8 cellular contexts compared by ENCODE assay signal in genomic region chr22:20703816-20704609, GRCh38.
DNase-seq lines count a peak whose midpoint lies in the region; ATAC-seq, FAIRE-seq and TF ChIP-seq lines count a peak whose summit lies in the region.
"Not testable (repeated sequence)": the region's sequence is repeated elsewhere in the genome, so short reads cannot be mapped to it uniquely, and the experiment has no call there.

No MANE protein-coding gene starts in this region.

- TF ChIP-seq CTCF in K562 (IDR thresholded peaks at IDR 0.05 in 2 of 3, conservative IDR thresholded peaks at IDR 0.05 in 1 of 3; ENCODE audit: insufficient read depth in 2 of 3, low read depth in 1 of 3, low read length in 3 of 3) (peak in 2 of 3 experiments; percentile 5 to 32; a peak in 2 of 6 replicates), heart left ventricle (IDR thresholded peaks at IDR 0.05) (peak in 1 of 12 donors; percentile 10), neural crest cell (conservative IDR thresholded peaks at IDR 0.05) (peak; percentile 31)

- peaks cover 4 to 30% of the 10 kb centered on the region in 2 experiments; a peak in 4 of 5 replicates for H3K4me1 ChIP-seq in K562 (replicated peaks in 1 of 2; ENCODE audit: control insufficient read depth in 2 of 2, insufficient read depth in 2 of 2, low read length in 2 of 2)
- peaks cover 0 to 11% (median 5%) of the 10 kb centered on the region in 12 donors for H3K4me1 ChIP-seq in heart left ventricle

- FAIRE-seq in K562 (lab: Jason Lieb, UNC) = not testable (repeated sequence)

- H2AFZ ChIP-seq in K562 (ENCODE audit: low read depth, low read length) = not testable (repeated sequence)

- H3K4me3 ChIP-seq in K562 (peak overlapping the region; percentile 44), heart left ventricle (peak overlapping the region in 10 of 12 donors; percentile 61 to 85 (median 67))

- BruUV-seq in K562 (replicated peaks; lab: Mats Ljungman, UMichigan) = not testable (repeated sequence)

- H3K27ac Mint-ChIP-seq in activated CD4-positive, alpha-beta T cell treated with anti-CD3 and anti-CD28 coated beads, Interleukin-2, amount 10 ng/mL, durations not matched to agents 24 days and 14 days; neural crest cell (ENCODE audit: unreplicated experiment); stimulated activated naive CD8-positive, alpha-beta T cell treated with anti-CD3 and anti-CD28 coated beads, Interleukin-15, Interleukin-2, amounts not matched to agents 100 ng/mL and 50 ng/mL, for 24 hours: not testable (repeated sequence)

- H3K27me3 Mint-ChIP-seq in activated CD4-positive, alpha-beta T cell treated with anti-CD3 and anti-CD28 coated beads, Interleukin-2, amount 10 ng/mL, durations not matched to agents 24 days and 14 days = peaks cover 19% of the 10 kb centered on the region
- peaks cover 44% of the 10 kb centered on the region for H3K27me3 Mint-ChIP-seq in neural crest cell (ENCODE audit: low read depth)
- peaks cover 12% of the 10 kb centered on the region for H3K27me3 Mint-ChIP-seq in stimulated activated naive CD8-positive, alpha-beta T cell treated with anti-CD3 and anti-CD28 coated beads, Interleukin-15, Interleukin-2, amounts not matched to agents 100 ng/mL and 50 ng/mL, for 24 hours

- DNase-seq in DMS53 (lab: John Stamatoyannopoulos, UW) (peak; percentile 37), NCI-H345 (lab: John Stamatoyannopoulos, UW) (peak; percentile 37), K562 (ENCODE audit: extremely low read depth in 1 of 4, low spot score in 3 of 4) (peak; percentile 27 to 76 (median 55))
- DNase-seq in activated CD4-positive, alpha-beta T cell treated with anti-CD3 and anti-CD28 coated beads, Interleukin-2, amount 10 ng/mL, durations not matched to agents 24 days and 14 days = peak; percentile 75
- not testable (repeated sequence) for DNase-seq in heart left ventricle; neural crest cell (ENCODE audit: low read depth, low spot score)

- peak overlapping the region; percentile 72 for H3K4me2 ChIP-seq in K562 (ENCODE audit: insufficient read depth, low read length)

- intact Hi-C loops in activated CD4-positive, alpha-beta T cell treated with anti-CD3 and anti-CD28 coated beads, Interleukin-2, amount 10 ng/mL, durations not matched to agents 24 days and 14 days (cut with micrococcal nuclease) = loop anchor here (10.0 kb wide), 1 partner anchor 209 kb away; the partner anchor contains the start of gene KLHL22
- intact Hi-C loops in K562 (cut with micrococcal nuclease) = loop anchor here (2.0 to 5.0 kb wide), 4 partner anchors 38 to 142 kb away; no protein-coding TSS in a partner anchor
- intact Hi-C loops in heart left ventricle (cut with DNase I) = loop anchor here in 2 of 10 donors (10.0 kb wide), 2 partner anchors 199 to 279 kb away; partner anchors contain the start of gene MED15 (in 1 of the 2)

- POLR2A ChIA-PET in K562 (lab: Yijun Ruan, JAX) = interaction anchor here (0.6 to 1.5 kb wide), 10 partner anchors 15 to 163 kb away, joined by 3 to 5 read pairs (median 4); no protein-coding TSS in a partner anchor

- not testable (repeated sequence) for H3K9me1 ChIP-seq in K562 (ENCODE audit: control insufficient read depth, insufficient read depth, low read length)

- peak; percentile 8 for ATAC-seq in HG02642 (IDR thresholded peaks at IDR 0.05; ENCODE audit: poor library complexity, unreplicated experiment)
- peak; percentile 0 for ATAC-seq in K562
- peak in 2 of 4 donors; percentile 1 to 3 for ATAC-seq in heart left ventricle

- H3K9ac ChIP-seq in K562 (ENCODE audit: insufficient read depth in 1 of 2, low read depth in 2 of 2, low read length in 2 of 2) = peak overlapping the region in 1 of 2 experiments; percentile 73; a peak in 1 of 4 replicates

- not testable (repeated sequence) for H3K9me3 Mint-ChIP-seq in activated CD4-positive, alpha-beta T cell treated with anti-CD3 and anti-CD28 coated beads, Interleukin-2, amount 10 ng/mL, durations not matched to agents 24 days and 14 days; neural crest cell; stimulated activated naive CD8-positive, alpha-beta T cell treated with anti-CD3 and anti-CD28 coated beads, Interleukin-15, Interleukin-2, amounts not matched to agents 100 ng/mL and 50 ng/mL, for 24 hours

- in situ Hi-C loops in K562 (cut with MboI) = not testable (repeated sequence)

- 14% methylated on average over 45 of the region's 79 CpGs for WGBS in K562 (ENCODE audit: insufficient coverage, low coverage, missing lambda C conversion rate)
- WGBS in heart left ventricle, 4 donors = 2 to 32% (median 4%) methylated on average over 2 to 72 of the region's 79 CpGs

- TF ChIP-seq RAD21 in K562 (CRISPR knock-in tag; conservative IDR thresholded peaks at IDR 0.05 in 1 of 2, IDR thresholded peaks at IDR 0.05 in 1 of 2) = not testable (repeated sequence)

- H4K20me1 ChIP-seq in K562 (replicated peaks; ENCODE audit: control insufficient read depth, insufficient read depth, low read length) = not testable (repeated sequence)

- not testable (repeated sequence) for TF ChIP-seq POLR2A in K562 (conservative IDR thresholded peaks at IDR 0.05); heart left ventricle (IDR thresholded peaks at IDR 0.05)

- H3K79me2 ChIP-seq in K562 (ENCODE audit: control insufficient read depth, insufficient read depth, low read length) = not testable (repeated sequence)

- peak overlapping the region; percentile 70 for H3K4me3 Mint-ChIP-seq in activated CD4-positive, alpha-beta T cell treated with anti-CD3 and anti-CD28 coated beads, Interleukin-2, amount 10 ng/mL, durations not matched to agents 24 days and 14 days
- peak overlapping the region; percentile 66 for H3K4me3 Mint-ChIP-seq in neural crest cell
- peak overlapping the region; percentile 54 for H3K4me3 Mint-ChIP-seq in stimulated activated naive CD8-positive, alpha-beta T cell treated with anti-CD3 and anti-CD28 coated beads, Interleukin-15, Interleukin-2, amounts not matched to agents 100 ng/mL and 50 ng/mL, for 24 hours

- CTCF ChIA-PET in K562 (lab: Yijun Ruan, JAX; ENCODE audit: low intra/inter-chr PET ratio) = interaction anchor here (0.7 kb wide), 1 partner anchor 141 kb away, joined by 3 read pairs; no protein-coding TSS in a partner anchor

- H3K36me3 ChIP-seq in K562 (ENCODE audit: control insufficient read depth, insufficient read depth, low read length) = not testable (repeated sequence)
- peaks cover 0 to 12% (median 5%) of the 10 kb centered on the region in 9 donors for H3K36me3 ChIP-seq in heart left ventricle

- H3K27ac ChIP-seq in K562 (ENCODE audit: extremely low read depth, low read depth, low read length); heart left ventricle: not testable (repeated sequence)

- not testable (repeated sequence) for H3K4me1 Mint-ChIP-seq in activated CD4-positive, alpha-beta T cell treated with anti-CD3 and anti-CD28 coated beads, Interleukin-2, amount 10 ng/mL, durations not matched to agents 24 days and 14 days
- H3K4me1 Mint-ChIP-seq in neural crest cell = peaks cover 11% of the 10 kb centered on the region
- H3K4me1 Mint-ChIP-seq in stimulated activated naive CD8-positive, alpha-beta T cell treated with anti-CD3 and anti-CD28 coated beads, Interleukin-15, Interleukin-2, amounts not matched to agents 100 ng/mL and 50 ng/mL, for 24 hours (ENCODE audit: low read depth) = peaks cover 12% of the 10 kb centered on the region

- not testable (repeated sequence) for H3K36me3 Mint-ChIP-seq in activated CD4-positive, alpha-beta T cell treated with anti-CD3 and anti-CD28 coated beads, Interleukin-2, amount 10 ng/mL, durations not matched to agents 24 days and 14 days (ENCODE audit: low read depth); neural crest cell (ENCODE audit: low read depth)
- peaks cover 10% of the 10 kb centered on the region for H3K36me3 Mint-ChIP-seq in stimulated activated naive CD8-positive, alpha-beta T cell treated with anti-CD3 and anti-CD28 coated beads, Interleukin-15, Interleukin-2, amounts not matched to agents 100 ng/mL and 50 ng/mL, for 24 hours (ENCODE audit: low read depth)

- not testable (repeated sequence) for TF ChIP-seq EP300 in K562 (IDR thresholded peaks at IDR 0.05; ENCODE audit: low read length)

- H3K9me3 ChIP-seq in K562 (replicated peaks; ENCODE audit: control insufficient read depth, insufficient read depth, low read depth, low read length); heart left ventricle: not testable (repeated sequence)

- H3K27me3 ChIP-seq in K562 (ENCODE audit: control insufficient read depth in 2 of 2, insufficient read depth in 2 of 2, low read length in 2 of 2) = peaks cover 11 to 17% of the 10 kb centered on the region in 2 experiments; a peak in 3 of 5 replicates
- not testable (repeated sequence) for H3K27me3 ChIP-seq in heart left ventricle

TF ChIP-seq in K562, 482 proteins besides CTCF, POLR2A, EP300 and RAD21 (continues in another document):
- TF ChIP-seq THAP12 (CRISPR knock-in tag; IDR thresholded peaks at IDR 0.05) (peak; percentile 75; the same call in 1 of the 2 replicates), SIN3B (IDR thresholded peaks at IDR 0.05; ENCODE audit: low read depth) (0 out of 2 replicates have a peak, but pooled peaks have one; percentile 42)
